Comparison of ENCODE assay signal across 19 cellular contexts in the genomic region with DNA sequence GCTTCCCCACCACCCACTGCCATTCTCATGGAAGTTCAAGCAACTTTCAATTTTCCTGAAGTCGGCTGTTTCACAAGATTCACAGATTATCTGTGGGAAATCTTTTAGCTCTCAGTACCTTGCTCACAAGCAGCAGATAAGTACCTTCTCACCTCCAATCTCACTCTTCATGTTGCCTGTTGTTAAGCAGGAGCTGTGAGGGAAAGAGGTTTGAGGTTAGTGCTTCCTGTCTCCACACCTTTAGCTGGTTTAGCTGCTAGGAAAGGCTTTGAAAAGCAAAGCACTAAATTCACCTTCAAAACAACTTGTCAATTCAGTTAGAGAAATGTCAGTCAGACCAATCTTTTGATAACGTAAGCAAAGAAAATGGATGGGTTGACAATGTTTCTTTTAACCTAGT. TPM values are rescaled to one million over a fixed set of nuclear protein-coding genes. Genes with fewer than 3 reads are reported as not detected.
DNase-seq lines count a peak whose midpoint lies in the region; ATAC-seq and TF ChIP-seq lines count a peak whose summit lies in the region.
"Had no signal": no experiment of that assay in that cellular context is flagged by ENCODE, and none has a peak within 500 bp of the region (broad histone marks: within the 10 kb centered on the region; RNA-seq: fewer than 3 reads in every experiment).

No MANE protein-coding gene starts in this region.

- H3K4ac ChIP-seq in IMR-90 (ENCODE audit: low read depth, low read length): no peak overlapping the region

- H3K9me1 ChIP-seq in IMR-90 (ENCODE audit: insufficient read depth, low read length): no peaks in the 10 kb centered on the region

- no peak overlapping the region for H4K91ac ChIP-seq in IMR-90 (ENCODE audit: insufficient read depth, low read depth, low read length)

- WGBS in IMR-90 (ENCODE audit: extremely low coverage in 2 of 2, insufficient read length in 1 of 2), 2 experiments: no CpG with 5 or more reads among the region's 2 CpGs
- WGBS in esophagus squamous epithelium, 2 donors: 55 to 57% methylated on average over 2 of the region's 2 CpGs

- no peaks in the 10 kb centered on the region for H3K36me3 ChIP-seq in IMR-90 (ENCODE audit: control insufficient read depth, insufficient read depth, low read length)
- H3K36me3 ChIP-seq in esophagus squamous epithelium: no peaks in the 10 kb centered on the region

- no peak overlapping the region for H2AFZ ChIP-seq in IMR-90 (replicated peaks; ENCODE audit: low read length, poor library complexity)

- H3K36me3 Mint-ChIP-seq in activated CD4-positive, alpha-beta T cell treated with anti-CD3 and anti-CD28 coated beads, Interleukin-2, amount 10 ng/mL, durations not matched to agents 24 days and 14 days (ENCODE audit: low read depth): peaks cover 60% of the 10 kb centered on the region
- H3K36me3 Mint-ChIP-seq in activated CD8-positive, alpha-beta T cell treated with anti-CD3 and anti-CD28 coated beads for 36 hours (ENCODE audit: low read depth): peaks cover 73% of the 10 kb centered on the region
- H3K36me3 Mint-ChIP-seq in immature natural killer cell: no peaks in the 10 kb centered on the region
- H3K36me3 Mint-ChIP-seq: brain had no signal

- no peak overlapping the region for H2BK15ac ChIP-seq in IMR-90 (ENCODE audit: low read depth, low read length)

- H3K23ac ChIP-seq in IMR-90 (ENCODE audit: low read depth, low read length): no peak overlapping the region

- no peak overlapping the region for H3K9ac ChIP-seq in IMR-90 (ENCODE audit: low read depth, low read length)
- H3K9ac ChIP-seq: SK-N-SH had no signal

- peaks cover 23% of the 10 kb centered on the region for H3K9me3 Mint-ChIP-seq in activated CD4-positive, alpha-beta T cell treated with anti-CD3 and anti-CD28 coated beads, Interleukin-2, amount 10 ng/mL, durations not matched to agents 24 days and 14 days
- peaks cover 11% of the 10 kb centered on the region for H3K9me3 Mint-ChIP-seq in activated CD8-positive, alpha-beta T cell treated with anti-CD3 and anti-CD28 coated beads for 36 hours
- no peaks in the 10 kb centered on the region for H3K9me3 Mint-ChIP-seq in immature natural killer cell
- H3K9me3 Mint-ChIP-seq: activated B cell treated with CpG ODN at 0.5 μM for 24 hours, brain had no signal

- peak overlapping the region; percentile 66 for H3K4me3 Mint-ChIP-seq in activated CD4-positive, alpha-beta T cell treated with anti-CD3 and anti-CD28 coated beads, Interleukin-2, amount 10 ng/mL, durations not matched to agents 24 days and 14 days
- peak overlapping the region; percentile 30 for H3K4me3 Mint-ChIP-seq in activated CD8-positive, alpha-beta T cell treated with anti-CD3 and anti-CD28 coated beads for 36 hours
- peak overlapping the region; percentile 4 to 58 (median 28) for H3K4me3 Mint-ChIP-seq in immature natural killer cell
- H3K4me3 Mint-ChIP-seq: activated B cell treated with CpG ODN at 0.5 μM for 24 hours, brain had no signal

- dilution Hi-C loops in IMR-90 (cut with HindIII; ENCODE audit: low sequenced_read_pairs, unreplicated experiment): no loop called here

- TF ChIP-seq RAD21 in IMR-90 (IDR thresholded peaks at IDR 0.05; ENCODE audit: low read length): no peak

- TF ChIP-seq CTCF in IMR-90 (conservative IDR thresholded peaks at IDR 0.05; ENCODE audit: low read depth, low read length) (no peak), esophagus squamous epithelium (IDR thresholded peaks at IDR 0.05) (no peak)
- TF ChIP-seq CTCF in activated CD8-positive, alpha-beta T cell treated with anti-CD3 and anti-CD28 coated beads for 36 hours (IDR thresholded peaks at IDR 0.05): no peak

- intact Hi-C loops in activated CD4-positive, alpha-beta T cell treated with anti-CD3 and anti-CD28 coated beads, Interleukin-2, amount 10 ng/mL, durations not matched to agents 24 days and 14 days (cut with micrococcal nuclease): loop anchor here (1.0 kb wide), 1 partner anchor 21 kb away; no protein-coding TSS in a partner anchor
- intact Hi-C loops in IMR-90 (cut with micrococcal nuclease) (no loop called here), esophagus squamous epithelium (cut with DNase I) (no loop called here)
- intact Hi-C loops in activated CD8-positive, alpha-beta T cell treated with anti-CD3 and anti-CD28 coated beads for 36 hours (cut with micrococcal nuclease): no loop called here

- H3K14ac ChIP-seq in IMR-90 (replicated peaks; ENCODE audit: low read depth, low read length): 0 out of 2 replicates have a peak overlapping the region, but pooled peaks have one; percentile 19

- in situ Hi-C loops in IMR-90 (cut with MboI; ENCODE audit: low sequenced_read_pairs): no loop called here

- no peak overlapping the region for H2BK120ac ChIP-seq in IMR-90 (ENCODE audit: low read depth, low read length)

- H3K27me3 ChIP-seq in IMR-90 (ENCODE audit: control insufficient read depth, insufficient read depth, low read length) (peaks cover 3% of the 10 kb centered on the region; the same call in 1 of the 2 replicates), esophagus squamous epithelium (no peaks in the 10 kb centered on the region)

- H3K9me3 ChIP-seq in IMR-90 (ENCODE audit: control insufficient read depth, insufficient read depth, low read length): no peaks in the 10 kb centered on the region
- no peaks in the 10 kb centered on the region for H3K9me3 ChIP-seq in esophagus squamous epithelium
- H3K9me3 ChIP-seq: SK-N-SH had no signal

- H3K4me2 ChIP-seq in IMR-90 (ENCODE audit: low read depth, low read length): no peak overlapping the region
- H3K4me2 ChIP-seq: SK-N-SH had no signal

- H3K79me1 ChIP-seq in IMR-90 (ENCODE audit: low read depth in 1 of 2, low read length in 2 of 2): no peaks in the 10 kb centered on the region

- H4K20me1 ChIP-seq in IMR-90 (ENCODE audit: insufficient read depth, low read length): no peaks in the 10 kb centered on the region

- H3K18ac ChIP-seq in IMR-90 (ENCODE audit: low read depth, low read length): no peak overlapping the region

- H2BK5ac ChIP-seq in IMR-90 (ENCODE audit: low read depth, low read length, poor library complexity, severe bottlenecking): no peak overlapping the region

- no peak overlapping the region for H3K27ac ChIP-seq in IMR-90 (ENCODE audit: insufficient read depth, low read length)
- no peak overlapping the region for H3K27ac ChIP-seq in esophagus squamous epithelium

- no peak overlapping the region for H2BK20ac ChIP-seq in IMR-90 (ENCODE audit: low read depth, low read length)

- CTCF ChIA-PET in IMR-90 (lab: Yijun Ruan, JAX): no interaction called here
- CTCF ChIA-PET in activated CD8-positive, alpha-beta T cell treated with anti-CD3 and anti-CD28 coated beads for 36 hours (lab: Charles Lee): interaction anchor here (0.8 to 6.4 kb wide), 11 partner anchors 10 to 95 kb away, joined by 3 to 55 read pairs (median 5); a partner anchor contains a TSS

- H3K4me3 ChIP-seq in IMR-90 (ENCODE audit: insufficient read depth, low read depth, low read length) (no peak overlapping the region), esophagus squamous epithelium (no peak overlapping the region)

- H2AK9ac ChIP-seq in IMR-90 (replicated peaks; ENCODE audit: low read depth, low read length, poor library complexity): no peak overlapping the region

- H3K27me3 Mint-ChIP-seq in activated CD4-positive, alpha-beta T cell treated with anti-CD3 and anti-CD28 coated beads, Interleukin-2, amount 10 ng/mL, durations not matched to agents 24 days and 14 days: no peaks in the 10 kb centered on the region
- no peaks in the 10 kb centered on the region for H3K27me3 Mint-ChIP-seq in activated CD8-positive, alpha-beta T cell treated with anti-CD3 and anti-CD28 coated beads for 36 hours
- H3K27me3 Mint-ChIP-seq in immature natural killer cell (ENCODE audit: low read depth in 3 of 3): peaks cover 1 to 9% (median 3%) of the 10 kb centered on the region in 3 donors
- H3K27me3 Mint-ChIP-seq: brain had no signal

- no peak overlapping the region for H2AK5ac ChIP-seq in IMR-90 (ENCODE audit: low read depth, low read length)

- peaks cover 78% of the 10 kb centered on the region for H3K4me1 Mint-ChIP-seq in activated CD4-positive, alpha-beta T cell treated with anti-CD3 and anti-CD28 coated beads, Interleukin-2, amount 10 ng/mL, durations not matched to agents 24 days and 14 days
- H3K4me1 Mint-ChIP-seq in activated CD8-positive, alpha-beta T cell treated with anti-CD3 and anti-CD28 coated beads for 36 hours (ENCODE audit: low read depth): peaks cover 91% of the 10 kb centered on the region
- peaks cover 39 to 47% of the 10 kb centered on the region in 2 donors for H3K4me1 Mint-ChIP-seq in immature natural killer cell
- H3K4me1 Mint-ChIP-seq: activated B cell treated with CpG ODN at 0.5 μM for 24 hours had no signal

- POLR2A ChIA-PET in IMR-90 (lab: Charles Lee; ENCODE audit: unreplicated experiment): interaction anchor here (0.5 kb wide), 1 partner anchor 180 kb away, joined by 3 read pairs; no protein-coding TSS in a partner anchor
- POLR2A ChIA-PET in activated CD8-positive, alpha-beta T cell treated with anti-CD3 and anti-CD28 coated beads for 36 hours (lab: Charles Lee): interaction anchor here (0.9 to 11.3 kb wide), 8 partner anchors 11 to 184 kb away, joined by 3 to 184 read pairs (median 18); a partner anchor contains a TSS

- DNase-seq in activated CD4-positive, alpha-beta T cell treated with anti-CD3 and anti-CD28 coated beads, Interleukin-2, amount 10 ng/mL, durations not matched to agents 24 days and 14 days: peak; percentile 90
- no peak for DNase-seq in activated CD4-positive, alpha-beta T cell treated with anti-CD3 and anti-CD28 coated beads for 1 hour
- DNase-seq in IMR-90 (no peak), immature natural killer cell (peak; percentile 34 to 44 (median 39)), NCI-H2081 (lab: John Stamatoyannopoulos, UW) (no peak), esophagus squamous epithelium (lab: John Stamatoyannopoulos, UW) (no peak), DMS153 (lab: John Stamatoyannopoulos, UW) (no peak)
- DNase-seq in activated CD8-positive, alpha-beta T cell treated with anti-CD3 and anti-CD28 coated beads for 36 hours: peak; percentile 26
- DNase-seq: activated B cell treated with CpG ODN at 0.5 μM for 24 hours; COR-L47; GF-D8; KBM-7; NCI-H1436 treated with DMSO at 0.1 percent for 48 hours; NCI-H446 treated with DMSO at 0.1 percent for 48 hours; posterior cingulate gyrus; SK-N-SH; stimulated activated CD4-positive, alpha-beta T cell treated with anti-CD3 and anti-CD28 coated beads, Interleukin-12 subunit alpha, Interleukin-12 subunit beta, amount 100 ng/mL, for 4 hours had no signal

- H3K27ac Mint-ChIP-seq in activated CD4-positive, alpha-beta T cell treated with anti-CD3 and anti-CD28 coated beads, Interleukin-2, amount 10 ng/mL, durations not matched to agents 24 days and 14 days: peak overlapping the region; percentile 99
- peak overlapping the region; percentile 88 for H3K27ac Mint-ChIP-seq in activated CD8-positive, alpha-beta T cell treated with anti-CD3 and anti-CD28 coated beads for 36 hours
- peak overlapping the region in 5 of 6 donors; percentile 36 to 77 (median 49) for H3K27ac Mint-ChIP-seq in immature natural killer cell
- H3K27ac Mint-ChIP-seq: activated B cell treated with CpG ODN at 0.5 μM for 24 hours, brain had no signal

- H3K4me1 ChIP-seq in IMR-90 (ENCODE audit: control insufficient read depth, insufficient read depth, low read length): peaks cover 2% of the 10 kb centered on the region; the same call in 1 of the 2 replicates
- peaks cover 0 to 4% (median 0%) of the 10 kb centered on the region in 3 donors for H3K4me1 ChIP-seq in esophagus squamous epithelium

- no peak overlapping the region for H4K8ac ChIP-seq in IMR-90 (ENCODE audit: low read depth in 2 of 2, low read length in 2 of 2)

- H3K56ac ChIP-seq in IMR-90 (ENCODE audit: extremely low read depth, insufficient read depth, low read length): no peak overlapping the region

- no TSS peak for BruUV-seq in IMR-90 (replicated peaks; lab: Mats Ljungman, UMichigan)

- H4K5ac ChIP-seq in IMR-90 (ENCODE audit: low read depth, low read length): no peak overlapping the region

- TF ChIP-seq POLR2A in IMR-90 (IDR thresholded peaks at IDR 0.05; ENCODE audit: low read depth, low read length) (no peak), esophagus squamous epithelium (IDR thresholded peaks at IDR 0.05) (no peak)

- ATAC-seq in IMR-90 (ENCODE audit: low read depth): no peak
- ATAC-seq in activated CD8-positive, alpha-beta T cell treated with anti-CD3 and anti-CD28 coated beads for 36 hours: peak; percentile 28
- ATAC-seq: left lobe of liver had no signal

RNA-seq across cellular contexts. Expression of a gene that starts 13.6 kb away (rescaled TPM):
- total RNA-seq in activated CD4-positive, alpha-beta T cell treated with anti-CD3 and anti-CD28 coated beads, Interleukin-2, amount 10 ng/mL, durations not matched to agents 24 days and 14 days: 130 and 132 TPM in 2 replicates
- total RNA-seq in IMR-90 (2012; rRNA removed) (not detected in 2 replicates), esophagus squamous epithelium (1 to 10 TPM in 1 of 4 donors, under 1 TPM in 3; 0.42 to 1.3 (median 0.63) TPM)
- polyA plus RNA-seq in IMR-90 (2012; rRNA removed) (not detected in 2 replicates), immature natural killer cell (under 1 TPM; 0.04 to 0.37 (median 0.13) TPM)
- not detected in 2 replicates for polyA plus RNA-seq in IMR-90 (2012; cell fraction: cytosol; rRNA removed)
- not detected in 2 replicates for polyA plus RNA-seq in IMR-90 (2012; cell fraction: nucleus; rRNA removed; ENCODE audit: low replicate concordance)
- total RNA-seq in activated CD8-positive, alpha-beta T cell treated with anti-CD3 and anti-CD28 coated beads for 36 hours: 10 to 100 TPM; 94.2 to 97.3 TPM
- total RNA-seq: activated B cell treated with CpG ODN at 0.5 μM for 24 hours had no signal

Comparison
In these comparisons a context has a peak if more than half of its experiments do, and no peak if none do; other contexts are left out.
1. DNase-seq: peak in activated CD4-positive, alpha-beta T cell treated with anti-CD3 and anti-CD28 coated beads, Interleukin-2, amount 10 ng/mL, durations not matched to agents 24 days and 14 days (single experiment), activated CD8-positive, alpha-beta T cell treated with anti-CD3 and anti-CD28 coated beads for 36 hours (single experiment) and immature natural killer cell (3 of 3); none in activated CD4-positive, alpha-beta T cell treated with anti-CD3 and anti-CD28 coated beads for 1 hour (single experiment), IMR-90 (single experiment), NCI-H2081 (0 of 2), esophagus squamous epithelium (single experiment) and DMS153 (single experiment).
2. H3K27ac Mint-ChIP-seq: peak in every context shown above with its lines; median percentile 99 in activated CD4-positive, alpha-beta T cell treated with anti-CD3 and anti-CD28 coated beads, Interleukin-2, amount 10 ng/mL, durations not matched to agents 24 days and 14 days; 88 in activated CD8-positive, alpha-beta T cell treated with anti-CD3 and anti-CD28 coated beads for 36 hours; 49 in immature natural killer cell.
3. RNA of a gene that starts 13.6 kb away (total RNA-seq): 130 to 132 TPM in activated CD4-positive, alpha-beta T cell treated with anti-CD3 and anti-CD28 coated beads, Interleukin-2, amount 10 ng/mL, durations not matched to agents 24 days and 14 days and 94.2 to 97.3 TPM in activated CD8-positive, alpha-beta T cell treated with anti-CD3 and anti-CD28 coated beads for 36 hours; 0.42 to 1.3 TPM in esophagus squamous epithelium and not detected in IMR-90; every median in the first group is over 10 times any median in the second.
4. Peak in every context shown above with its lines, with median percentiles within 50 percentile points of each other: H3K4me3 Mint-ChIP-seq.